In genomic region chr6:138572885-138573284, GRCh38 we compare ENCODE assay signal across 19 cellular contexts.
DNase-seq lines count a peak whose midpoint lies in the region; ATAC-seq, FAIRE-seq and TF ChIP-seq lines count a peak whose summit lies in the region.
"Had no signal": no experiment of that assay in that cellular context is flagged by ENCODE, and none has a peak within 500 bp of the region (broad histone marks: within the 10 kb centered on the region; RNA-seq: fewer than 3 reads in every experiment).

No MANE protein-coding gene starts in this region.

- no peak for TF ChIP-seq POLR2A in heart left ventricle (IDR thresholded peaks at IDR 0.05)
- no peak for TF ChIP-seq POLR2A in transverse colon (IDR thresholded peaks at IDR 0.05)

- H4K8ac ChIP-seq in mesendoderm (ENCODE audit: low read depth, low read length), result no peak overlapping the region

- TF ChIP-seq CTCF in cardiac muscle cell (IDR thresholded peaks at IDR 0.05; ENCODE audit: low read depth, low read length), result no peak
- TF ChIP-seq CTCF in heart left ventricle (IDR thresholded peaks at IDR 0.05), result no peak
- TF ChIP-seq CTCF in astrocyte (IDR thresholded peaks at IDR 0.05; ENCODE audit: insufficient read depth, low read depth, low read length), result no peak
- no peak for TF ChIP-seq CTCF in transverse colon (IDR thresholded peaks at IDR 0.05)

- no peaks in the 10 kb centered on the region for H3K36me3 ChIP-seq in cardiac muscle cell
- no peaks in the 10 kb centered on the region for H3K36me3 ChIP-seq in heart left ventricle
- no peaks in the 10 kb centered on the region for H3K36me3 ChIP-seq in astrocyte (ENCODE audit: insufficient read depth, low read length)
- no peaks in the 10 kb centered on the region for H3K36me3 ChIP-seq in mesendoderm (ENCODE audit: control insufficient read depth, insufficient read depth, low read length)
- H3K36me3 ChIP-seq in transverse colon, result no peaks in the 10 kb centered on the region

- no peak overlapping the region for H4K5ac ChIP-seq in mesendoderm (ENCODE audit: low read length)

- no peak overlapping the region for H2BK120ac ChIP-seq in mesendoderm (ENCODE audit: low read depth, low read length)

- H3K4me2 ChIP-seq in astrocyte (ENCODE audit: low read length) (peak overlapping the region; percentile 92), mesendoderm (ENCODE audit: low read length) (no peak overlapping the region)

- no peak for TF ChIP-seq EP300 in transverse colon (IDR thresholded peaks at IDR 0.05; ENCODE audit: low read depth)

- no peak overlapping the region for H3K4ac ChIP-seq in mesendoderm (ENCODE audit: low read depth, low read length)

- H3K27me3 ChIP-seq in cardiac muscle cell, result no peaks in the 10 kb centered on the region
- H3K27me3 ChIP-seq in heart left ventricle, result peaks cover 0 to 3% (median 0%) of the 10 kb centered on the region in 9 donors
- no peaks in the 10 kb centered on the region for H3K27me3 ChIP-seq in astrocyte (ENCODE audit: insufficient read depth, low read length)
- no peaks in the 10 kb centered on the region for H3K27me3 ChIP-seq in mesendoderm (ENCODE audit: insufficient read depth, low read length, poor library complexity)
- H3K27me3 ChIP-seq in transverse colon, result no peaks in the 10 kb centered on the region

- H3K27me3 Mint-ChIP-seq in astrocyte (ENCODE audit: low read depth, unreplicated experiment), result no peaks in the 10 kb centered on the region
- peaks cover 8 to 18% of the 10 kb centered on the region in 2 donors for H3K27me3 Mint-ChIP-seq in effector memory CD8-positive, alpha-beta T cell

- no peak overlapping the region for H3K4me3 Mint-ChIP-seq in astrocyte (ENCODE audit: unreplicated experiment)
- H3K4me3 Mint-ChIP-seq in effector memory CD8-positive, alpha-beta T cell, result no peak overlapping the region
- H3K4me3 Mint-ChIP-seq: IgD-negative memory B cell, memory B cell, natural killer cell had no signal

- peaks cover 14% of the 10 kb centered on the region for H3K4me1 Mint-ChIP-seq in astrocyte (ENCODE audit: low read depth, unreplicated experiment)
- H3K4me1 Mint-ChIP-seq in effector memory CD8-positive, alpha-beta T cell (ENCODE audit: low read depth in 2 of 2), result no peaks in the 10 kb centered on the region
- H3K4me1 Mint-ChIP-seq: memory B cell, natural killer cell had no signal

- no peak overlapping the region for H3K18ac ChIP-seq in mesendoderm (ENCODE audit: low read length)

- H3K9me3 ChIP-seq in cardiac muscle cell (ENCODE audit: low read depth) (no peaks in the 10 kb centered on the region), heart left ventricle (no peaks in the 10 kb centered on the region), astrocyte (ENCODE audit: insufficient read depth, low read depth, low read length) (no peaks in the 10 kb centered on the region), transverse colon (no peaks in the 10 kb centered on the region)
- H3K9me3 ChIP-seq: psoas muscle had no signal

- H3K56ac ChIP-seq in mesendoderm (ENCODE audit: low read length), result no peak overlapping the region

- peaks cover 20% of the 10 kb centered on the region for H4K20me1 ChIP-seq in astrocyte (ENCODE audit: insufficient read depth, low read length)

- WGBS in heart left ventricle, 4 donors, result 45 to 63% (median 51%) methylated on average over 6 of the region's 6 CpGs
- no CpG with 5 or more reads among the region's 6 CpGs for WGBS in mesendoderm (ENCODE audit: extremely low coverage, insufficient coverage, low lambda C conversion rate)
- 58 to 72% methylated on average over 2 to 6 of the region's 6 CpGs for WGBS in transverse colon (ENCODE audit: low coverage in 1 of 2), 2 donors

- H3K9me3 Mint-ChIP-seq in astrocyte (ENCODE audit: unreplicated experiment), result no peaks in the 10 kb centered on the region
- no peaks in the 10 kb centered on the region for H3K9me3 Mint-ChIP-seq in effector memory CD8-positive, alpha-beta T cell
- H3K9me3 Mint-ChIP-seq: IgD-negative memory B cell, memory B cell, natural killer cell had no signal

- no peaks in the 10 kb centered on the region for H3K79me1 ChIP-seq in mesendoderm (ENCODE audit: low read length)

- H2AFZ ChIP-seq in astrocyte (ENCODE audit: low read depth, low read length), result no peak overlapping the region

- DNase-seq in cardiac muscle cell (ENCODE audit: low read depth in 1 of 2, low spot score in 1 of 2) (no peak), heart left ventricle (no peak), astrocyte (ENCODE audit: low read depth) (no peak), mesendoderm (peak; percentile 80), transverse colon (no peak), NCI-H2171 treated with DMSO at 0.1 percent for 48 hours (lab: John Stamatoyannopoulos, UW) (no peak), cortex of kidney (lab: John Stamatoyannopoulos, UW) (no peak)
- DNase-seq in effector memory CD8-positive, alpha-beta T cell, result no peak
- DNase-seq: activated CD4-positive, alpha-beta T cell treated with anti-CD3 and anti-CD28 coated beads for 1 hour; activated CD8-positive, alpha-beta memory T cell treated with anti-CD3 and anti-CD28 coated beads for 24 hours; MM.1S; natural killer cell; stimulated activated CD4-positive, alpha-beta T cell treated with anti-CD3 and anti-CD28 coated beads, Interleukin-12 subunit alpha, Interleukin-12 subunit beta, amount 100 ng/mL, for 4 hours; stimulated activated CD8-positive, alpha-beta memory T cell treated with anti-CD3 and anti-CD28 coated beads, Interleukin-4, amount 100 ng/mL, for 48 hours had no signal

- intact Hi-C loops in heart left ventricle (cut with DNase I) (loop anchor here in 5 of 10 donors (2.0 to 10.0 kb wide), 3 partner anchors 28 to 146 kb away; no protein-coding TSS in a partner anchor), transverse colon (cut with DNase I; ENCODE audit: low total_unique reads) (no loop called here)

- H2BK15ac ChIP-seq in mesendoderm (replicated peaks; ENCODE audit: low read depth), result no peak overlapping the region

- no peak for FAIRE-seq in astrocyte (lab: Jason Lieb, UNC)
- FAIRE-seq: endometrium had no signal

- no peak overlapping the region for H2BK5ac ChIP-seq in mesendoderm (ENCODE audit: low read length)

- no peak for ATAC-seq in heart left ventricle
- ATAC-seq in effector memory CD8-positive, alpha-beta T cell (replicated peaks), result no peak

- no peak overlapping the region for H3K27ac Mint-ChIP-seq in astrocyte (ENCODE audit: unreplicated experiment)
- H3K27ac Mint-ChIP-seq in effector memory CD8-positive, alpha-beta T cell, result no peak overlapping the region
- H3K27ac Mint-ChIP-seq: activated naive CD8-positive, alpha-beta T cell; IgD-negative memory B cell; memory B cell; natural killer cell had no signal

- H3K9ac ChIP-seq in astrocyte (ENCODE audit: low read length) (no peak overlapping the region), mesendoderm (ENCODE audit: low read length) (no peak overlapping the region)

- peaks cover 17% of the 10 kb centered on the region for H3K79me2 ChIP-seq in astrocyte (ENCODE audit: insufficient read depth, low read length)
- H3K79me2 ChIP-seq in mesendoderm (ENCODE audit: control insufficient read depth, insufficient read depth, low read length), result peaks cover 4% of the 10 kb centered on the region

- no peak overlapping the region for H2AK5ac ChIP-seq in mesendoderm (ENCODE audit: low read length)

- H3K27ac ChIP-seq in cardiac muscle cell (no peak overlapping the region), heart left ventricle (peak overlapping the region in 5 of 12 donors; percentile 36 to 81 (median 74)), astrocyte (ENCODE audit: low read depth, low read length) (no peak overlapping the region), mesendoderm (ENCODE audit: low read depth, low read length) (no peak overlapping the region), transverse colon (peak overlapping the region in 3 of 4 donors; percentile 53 to 71 (median 55))

- H3K23ac ChIP-seq in mesendoderm (ENCODE audit: low read length), result no peak overlapping the region

- H3K4me3 ChIP-seq in cardiac muscle cell (peak overlapping the region; percentile 27), heart left ventricle (peak overlapping the region in 2 of 12 donors; percentile 53 to 57), astrocyte (ENCODE audit: insufficient read depth, low read depth, low read length) (no peak overlapping the region), mesendoderm (ENCODE audit: low read length) (no peak overlapping the region), transverse colon (no peak overlapping the region)

- in situ Hi-C loops in transverse colon (cut with MboI; ENCODE audit: low pct_ligation_motif_present in 1 of 4, low pct_unique_long_range_greater_than_20kb in 1 of 4, low sequenced_read_pairs in 3 of 4), result no loop called here

- H3K4me1 ChIP-seq in cardiac muscle cell (ENCODE audit: low read depth), result peaks cover 37% of the 10 kb centered on the region
- H3K4me1 ChIP-seq in heart left ventricle, result peaks cover 0 to 30% (median 5%) of the 10 kb centered on the region in 12 donors
- peaks cover 28% of the 10 kb centered on the region for H3K4me1 ChIP-seq in astrocyte (ENCODE audit: insufficient read depth, low read length)
- H3K4me1 ChIP-seq in mesendoderm (ENCODE audit: control insufficient read depth, low read depth, low read length), result peaks cover 4% of the 10 kb centered on the region
- H3K4me1 ChIP-seq in transverse colon, result peaks cover 0 to 16% (median 9%) of the 10 kb centered on the region in 4 donors

- H3K36me3 Mint-ChIP-seq in astrocyte (ENCODE audit: low read depth, unreplicated experiment), result no peaks in the 10 kb centered on the region
- no peaks in the 10 kb centered on the region for H3K36me3 Mint-ChIP-seq in effector memory CD8-positive, alpha-beta T cell (ENCODE audit: insufficient read depth)
- H3K36me3 Mint-ChIP-seq: activated naive CD8-positive, alpha-beta T cell; IgD-negative memory B cell; memory B cell; natural killer cell had no signal

Comparison
In these comparisons a context has a peak if more than half of its experiments do, and no peak if none do; other contexts are left out.
1. H3K27ac ChIP-seq: peak in transverse colon (3 of 4); none in cardiac muscle cell (single experiment), astrocyte (single experiment) and mesendoderm (single experiment).